ENCODE assay signal across 27 cellular contexts in genomic region chr3:171979081-171979480, GRCh38.
"Had no signal": no experiment of that assay in that cellular context is flagged by ENCODE, and none has a peak within 500 bp of the region (broad histone marks: within the 10 kb centered on the region; RNA-seq: fewer than 3 reads in every experiment).

No MANE protein-coding gene starts in this region.

- ATAC-seq: activated T-helper 17 cell treated with anti-CD3 and anti-CD28 coated beads, Interleukin-2, amount 50 U/mL, for 72 hours; T-helper 17 cell had no signal

- H3K9me3 ChIP-seq: MG63, Peyer's patch had no signal

- H3K4me1 ChIP-seq: Peyer's patch had no signal

- H3K4me2 ChIP-seq: KMS-11 had no signal

- H3K27me3 ChIP-seq: brain microvascular endothelial cell, cardiac muscle cell, MG63, Peyer's patch had no signal

- H3K9ac ChIP-seq: KMS-11 had no signal

- H3K4me3 ChIP-seq: cardiac muscle cell, MG63, Peyer's patch had no signal

- H3K36me3 ChIP-seq: brain microvascular endothelial cell, cardiac muscle cell, MG63, Peyer's patch had no signal

- DNase-seq: activated CD4-positive, alpha-beta memory T cell treated with anti-CD3 and anti-CD28 coated beads for 36 hours; activated CD4-positive, alpha-beta T cell treated with anti-CD3 and anti-CD28 coated beads, Interleukin-2, amount 10 ng/mL, durations not matched to agents 7 days and 5 days; activated CD4-positive, CD25-positive, alpha-beta regulatory T cell; activated CD8-positive, alpha-beta memory T cell treated with anti-CD3 and anti-CD28 coated beads for 24 hours; activated gamma-delta T cell; activated naive CD4-positive, alpha-beta T cell treated with anti-CD3 and anti-CD28 coated beads for 36 hours; activated T-cell treated with anti-CD3 and anti-CD28 coated beads, Interleukin-2, amount 50 U/mL, for 48 hours; amygdala; brain microvascular endothelial cell; MG63; NCI-H1092 treated with DMSO at 0.1 percent for 48 hours; NCI-H1417 treated with DMSO at 0.1 percent for 48 hours; NCI-H1694; NCI-H2029; NCI-H2107; NCI-H2171 treated with DMSO at 0.1 percent for 48 hours; NCI-H226; NCI-H526 treated with DMSO at 0.1 percent for 48 hours; NCI-H82; Peyer's patch; SHP77; T-helper 17 cell; T1000 had no signal

- H3K27ac ChIP-seq: brain microvascular endothelial cell, cardiac muscle cell, KMS-11, Peyer's patch, VCaP had no signal
